1 cellular context compared by ENCODE assay signal in genomic region chr11:26805001-26805400, GRCh38.
TF ChIP-seq lines count a peak whose summit lies in the region.

No MANE protein-coding gene starts in this region.

TF ChIP-seq in WTC11, 78 proteins besides CTCF, POLR2A, EP300 and RAD21 (continued from another document):
- TF ChIP-seq ZBTB43 (CRISPR knock-in tag; IDR thresholded peaks at IDR 0.05) (no peak), ATF1 (CRISPR knock-in tag; IDR thresholded peaks at IDR 0.05) (no peak), TEAD1 (CRISPR knock-in tag; IDR thresholded peaks at IDR 0.05) (no peak), FOXP4 (CRISPR knock-in tag; IDR thresholded peaks at IDR 0.05) (no peak), KAT7 (CRISPR knock-in tag; IDR thresholded peaks at IDR 0.05; ENCODE audit: borderline replicate concordance) (no peak)
